In genomic region chr2:191222952-191223351, GRCh38 we compare ENCODE assay signal across 31 cellular contexts. TPM values are rescaled to one million over a fixed set of nuclear protein-coding genes. Genes with fewer than 3 reads are reported as not detected.
A peak's percentile ranks its signal among the peaks of the same experiment; 100 is the strongest.
DNase-seq lines count a peak whose midpoint lies in the region; ATAC-seq and TF ChIP-seq lines count a peak whose summit lies in the region.
"Had no signal": no experiment of that assay in that cellular context is flagged by ENCODE, and none has a peak within 500 bp of the region (broad histone marks: within the 10 kb centered on the region; RNA-seq: fewer than 3 reads in every experiment).

No MANE protein-coding gene starts in this region.

- DNase-seq in NB4 (ENCODE audit: low read depth) (peak; percentile 54), cardiac fibroblast (ENCODE audit: low read depth in 2 of 2) (peak; percentile 25 to 50), left ventricle myocardium superior (no peak), gastrocnemius medialis (no peak), activated gamma-delta T cell treated with Interleukin-2 at 50 U/mL for 16 hours (no peak), NCI-H524 treated with DMSO at 0.1 percent for 48 hours (lab: John Stamatoyannopoulos, UW) (no peak)
- DNase-seq in CD8-positive, alpha-beta memory T cell, result no peak
- DNase-seq: activated CD4-positive, alpha-beta T cell treated with anti-CD3 and anti-CD28 coated beads for 4 hours; activated CD8-positive, alpha-beta memory T cell treated with anti-CD3 and anti-CD28 coated beads for 24 hours; activated gamma-delta T cell; activated T-cell treated with anti-CD3 and anti-CD28 coated beads, Interleukin-2, amount 50 U/mL, for 1 hour; effector CD4-positive, alpha-beta T cell; H9; naive thymus-derived CD8-positive, alpha-beta T cell; NCI-H146; NCI-H2107; occipital lobe; retina; stimulated activated CD4-positive, alpha-beta T cell treated with anti-CD3 and anti-CD28 coated beads, Interleukin-15, amount 100 ng/mL, for 24 hours; stimulated activated naive CD4-positive, alpha-beta T cell; T-helper 2 cell had no signal

- H3K4me1 Mint-ChIP-seq in CD8-positive, alpha-beta memory T cell, result no peaks in the 10 kb centered on the region

- CTCF ChIA-PET in CD8-positive, alpha-beta memory T cell (lab: Charles Lee), result no interaction called here

- H3K27ac Mint-ChIP-seq in CD8-positive, alpha-beta memory T cell, result no peak overlapping the region
- H3K27ac Mint-ChIP-seq: H9; mesothelial cell of epicardium; naive thymus-derived CD8-positive, alpha-beta T cell had no signal

- H3K4me1 ChIP-seq in gastrocnemius medialis, result peaks cover 0 to 6% of the 10 kb centered on the region in 2 donors
- H3K4me1 ChIP-seq in CD8-positive, alpha-beta memory T cell (ENCODE audit: insufficient read depth, low read length), result no peaks in the 10 kb centered on the region

- H3K27me3 Mint-ChIP-seq in CD8-positive, alpha-beta memory T cell, result peaks cover 0 to 2% of the 10 kb centered on the region in 2 donors
- H3K27me3 Mint-ChIP-seq: naive thymus-derived CD8-positive, alpha-beta T cell had no signal

- H3K36me3 ChIP-seq in gastrocnemius medialis, result no peaks in the 10 kb centered on the region
- H3K36me3 ChIP-seq in CD8-positive, alpha-beta memory T cell (ENCODE audit: insufficient read depth, low read length), result no peaks in the 10 kb centered on the region

- H3K4me3 ChIP-seq in NB4 (ENCODE audit: low read depth, low read length) (peak overlapping the region; percentile 25), cardiac fibroblast (replicated peaks in 1 of 2; ENCODE audit: low read depth in 2 of 2, low read length in 2 of 2) (no peak overlapping the region), gastrocnemius medialis (no peak overlapping the region)
- H3K4me3 ChIP-seq in CD8-positive, alpha-beta memory T cell (ENCODE audit: low read length), result no peak overlapping the region
- H3K4me3 ChIP-seq: hepatocyte, SK-N-MC had no signal

- no peak overlapping the region for H3K4me3 Mint-ChIP-seq in CD8-positive, alpha-beta memory T cell
- H3K4me3 Mint-ChIP-seq: H9; mesothelial cell of epicardium; naive thymus-derived CD8-positive, alpha-beta T cell had no signal

- peak; percentile 75 for ATAC-seq in left ventricle myocardium superior
- ATAC-seq in gastrocnemius medialis, result peak in 1 of 2 donors; percentile 51
- ATAC-seq in GM21526 (IDR thresholded peaks at IDR 0.05; ENCODE audit: low FRiP score, unreplicated experiment), result no peak
- ATAC-seq: left lobe of liver; naive thymus-derived CD8-positive, alpha-beta T cell had no signal

- peak overlapping the region; percentile 20 to 67 (median 50) for H3K27ac ChIP-seq in gastrocnemius medialis
- no peak overlapping the region for H3K27ac ChIP-seq in CD8-positive, alpha-beta memory T cell (ENCODE audit: low read depth, low read length)
- H3K27ac ChIP-seq: C4-2B, hepatocyte, KMS-11, RWPE1, SK-N-MC had no signal

- in situ Hi-C loops in gastrocnemius medialis (cut with MboI; ENCODE audit: low sequenced_read_pairs in 4 of 4), result no loop called here

- intact Hi-C loops in left ventricle myocardium superior (cut with micrococcal nuclease), result no loop called here
- intact Hi-C loops in gastrocnemius medialis (cut with DNase I; ENCODE audit: low total_unique reads), result loop anchor here (10.0 kb wide), 1 partner anchor 282 kb away; no protein-coding TSS in a partner anchor

- peaks cover 0 to 4% (median 0%) of the 10 kb centered on the region in 3 donors for H3K36me3 Mint-ChIP-seq in CD8-positive, alpha-beta memory T cell
- H3K36me3 Mint-ChIP-seq: mesothelial cell of epicardium; naive thymus-derived CD8-positive, alpha-beta T cell had no signal

- H3K9me3 Mint-ChIP-seq in CD8-positive, alpha-beta memory T cell, result no peaks in the 10 kb centered on the region
- H3K9me3 Mint-ChIP-seq: H9 had no signal

- TF ChIP-seq POLR2A in NB4 (IDR thresholded peaks at IDR 0.05; ENCODE audit: extremely low read depth, insufficient read length), result no peak
- no peak for TF ChIP-seq POLR2A in gastrocnemius medialis (IDR thresholded peaks at IDR 0.05)

- TF ChIP-seq CTCF in NB4 (IDR thresholded peaks at IDR 0.05; ENCODE audit: low read depth, low read length) (no peak), cardiac fibroblast (IDR thresholded peaks at IDR 0.05; ENCODE audit: low read depth, low read length) (no peak), gastrocnemius medialis (IDR thresholded peaks at IDR 0.05 in 4 of 5, conservative IDR thresholded peaks at IDR 0.05 in 1 of 5) (no peak)

- POLR2A ChIA-PET in CD8-positive, alpha-beta memory T cell (lab: Charles Lee), result no interaction called here

- no peaks in the 10 kb centered on the region for H3K27me3 ChIP-seq in gastrocnemius medialis
- no peaks in the 10 kb centered on the region for H3K27me3 ChIP-seq in CD8-positive, alpha-beta memory T cell (ENCODE audit: insufficient read depth, low read length, poor library complexity, severe bottlenecking)
- H3K27me3 ChIP-seq: foreskin keratinocyte, hepatocyte had no signal

- H3K9me3 ChIP-seq in gastrocnemius medialis, result no peaks in the 10 kb centered on the region
- no peaks in the 10 kb centered on the region for H3K9me3 ChIP-seq in CD8-positive, alpha-beta memory T cell (ENCODE audit: low read length)

RNA-seq across cellular contexts. Expression of gene MYO1B, which starts 22.3 kb away (rescaled TPM):
- total RNA-seq in left ventricle myocardium superior (16.0 TPM), gastrocnemius medialis (10 to 100 TPM in 2 of 4 donors, 1 to 10 TPM in 2; 7.0 to 10.8 (median 10.0) TPM)
- 1 to 10 TPM; 3.9 to 4.6 TPM for total RNA-seq in CD8-positive, alpha-beta memory T cell
- 0.12 TPM for polyA plus RNA-seq in CD8-positive, alpha-beta memory T cell
- total RNA-seq: OCI-LY7 had no signal

Comparison
In these comparisons a context has a peak if more than half of its experiments do, and no peak if none do; other contexts are left out.
1. DNase-seq: peak in NB4 (single experiment) and cardiac fibroblast (2 of 2); none in left ventricle myocardium superior (single experiment), gastrocnemius medialis (0 of 2), activated gamma-delta T cell treated with Interleukin-2 at 50 U/mL for 16 hours (single experiment), NCI-H524 treated with DMSO at 0.1 percent for 48 hours (single experiment) and CD8-positive, alpha-beta memory T cell (0 of 5).